15 cellular contexts compared by ENCODE assay signal in genomic region chr5:57007349-57007748, GRCh38. TPM values are rescaled to one million over a fixed set of nuclear protein-coding genes. Genes with fewer than 3 reads are reported as not detected.
DNase-seq lines count a peak whose midpoint lies in the region; ATAC-seq, FAIRE-seq and TF ChIP-seq lines count a peak whose summit lies in the region.
"Had no signal": no experiment of that assay in that cellular context is flagged by ENCODE, and none has a peak within 500 bp of the region (broad histone marks: within the 10 kb centered on the region; RNA-seq: fewer than 3 reads in every experiment).

No MANE protein-coding gene starts in this region.

- H3K27me3 ChIP-seq in suprapubic skin, result no peaks in the 10 kb centered on the region
- H3K27me3 ChIP-seq: esophagus muscularis mucosa had no signal

- H3K9me3 ChIP-seq in suprapubic skin, result no peaks in the 10 kb centered on the region
- H3K9me3 ChIP-seq: esophagus muscularis mucosa had no signal

- no peak overlapping the region for H3K4me3 ChIP-seq in suprapubic skin
- H3K4me3 ChIP-seq: esophagus muscularis mucosa, lung, skin epidermis had no signal

- H3K9me3 Mint-ChIP-seq in HFFc6, result no peaks in the 10 kb centered on the region
- H3K9me3 Mint-ChIP-seq: activated T-cell treated with anti-CD3 and anti-CD28 coated beads, Interleukin-2, amount 50 U/mL, for 24 hours had no signal

- peak; percentile 38 for DNase-seq in KBM-7
- peak; percentile 28 for DNase-seq in germinal center (ENCODE audit: low spot score)
- no peak for DNase-seq in sciatic nerve (ENCODE audit: low spot score)
- DNase-seq in HFFc6, result no peak
- no peak for DNase-seq in suprapubic skin (ENCODE audit: low spot score in 2 of 2)
- DNase-seq in D721Med (ENCODE audit: insufficient read length, low spot score), result no peak
- DNase-seq: activated T-cell treated with anti-CD3 and anti-CD28 coated beads, Interleukin-2, amount 50 U/mL, for 24 hours; DMS79 treated with DMSO at 0.1 percent for 48 hours; IMR-90; NCI-H2029 had no signal

- no peak for TF ChIP-seq POLR2A in suprapubic skin (IDR thresholded peaks at IDR 0.05)

- no peak overlapping the region for H3K27ac ChIP-seq in suprapubic skin
- H3K27ac ChIP-seq: esophagus muscularis mucosa, skin epidermis had no signal

- WGBS in suprapubic skin, result 77% methylated on average over 2 of the region's 2 CpGs

- H3K4me1 Mint-ChIP-seq in HFFc6 (ENCODE audit: low read depth), result no peaks in the 10 kb centered on the region

- in situ Hi-C loops in KBM-7 (cut with MboI; ENCODE audit: low pct_unique_long_range_greater_than_20kb, low sequenced_read_pairs), result no loop called here

- H3K4me1 ChIP-seq in suprapubic skin, result no peaks in the 10 kb centered on the region
- H3K4me1 ChIP-seq: esophagus muscularis mucosa had no signal

- H3K36me3 Mint-ChIP-seq in HFFc6 (ENCODE audit: low read depth), result no peaks in the 10 kb centered on the region

- TF ChIP-seq EP300 in suprapubic skin (IDR thresholded peaks at IDR 0.05), result no peak

- intact Hi-C loops in sciatic nerve (cut with DNase I), result no loop called here

- no peak overlapping the region for H3K4me3 Mint-ChIP-seq in HFFc6
- H3K4me3 Mint-ChIP-seq: activated T-cell treated with anti-CD3 and anti-CD28 coated beads, Interleukin-2, amount 50 U/mL, for 24 hours had no signal

- no peaks in the 10 kb centered on the region for H3K36me3 ChIP-seq in suprapubic skin
- H3K36me3 ChIP-seq: esophagus muscularis mucosa had no signal

- no peak overlapping the region for H3K27ac Mint-ChIP-seq in HFFc6
- H3K27ac Mint-ChIP-seq: activated T-cell treated with anti-CD3 and anti-CD28 coated beads, Interleukin-2, amount 50 U/mL, for 24 hours had no signal

- no peak for FAIRE-seq in D721Med (lab: Jason Lieb, UNC)

- ATAC-seq in GM18867 (IDR thresholded peaks at IDR 0.05; ENCODE audit: unreplicated experiment) (peak; percentile 91), GM21529 (IDR thresholded peaks at IDR 0.05; ENCODE audit: unreplicated experiment) (peak; percentile 66), sciatic nerve (no peak)

- H3K27me3 Mint-ChIP-seq in HFFc6 (ENCODE audit: insufficient read depth), result peaks cover 6% of the 10 kb centered on the region

- no peak for TF ChIP-seq CTCF in HFFc6 (IDR thresholded peaks at IDR 0.05)
- no peak for TF ChIP-seq CTCF in suprapubic skin (IDR thresholded peaks at IDR 0.05)
- TF ChIP-seq CTCF in D721Med (IDR thresholded peaks at IDR 0.05; ENCODE audit: insufficient read depth, missing control alignments), result no peak

RNA-seq across cellular contexts. Expression of gene MIER3, which starts 55.4 kb away (rescaled TPM):
- total RNA-seq in sciatic nerve (34.1 TPM), suprapubic skin (10 to 100 TPM; 10.7 to 15.9 (median 14.9) TPM)
- total RNA-seq in HFFc6 (2021; fragmentation: NEBNext Ultra II Directional; extraction: Animal tissue kit (Norgen Biotek cat#: 25700)), result 10 to 100 TPM; 12.5 to 15.2 (median 14.5) TPM

Comparison
In these comparisons a context has a peak if more than half of its experiments do, and no peak if none do; other contexts are left out.
1. DNase-seq: peak in KBM-7 (single experiment) and germinal center (single experiment); none in sciatic nerve (single experiment), HFFc6 (single experiment), suprapubic skin (0 of 2) and D721Med (single experiment).